Comparison of ENCODE assay signal across 18 cellular contexts in the genomic region with DNA sequence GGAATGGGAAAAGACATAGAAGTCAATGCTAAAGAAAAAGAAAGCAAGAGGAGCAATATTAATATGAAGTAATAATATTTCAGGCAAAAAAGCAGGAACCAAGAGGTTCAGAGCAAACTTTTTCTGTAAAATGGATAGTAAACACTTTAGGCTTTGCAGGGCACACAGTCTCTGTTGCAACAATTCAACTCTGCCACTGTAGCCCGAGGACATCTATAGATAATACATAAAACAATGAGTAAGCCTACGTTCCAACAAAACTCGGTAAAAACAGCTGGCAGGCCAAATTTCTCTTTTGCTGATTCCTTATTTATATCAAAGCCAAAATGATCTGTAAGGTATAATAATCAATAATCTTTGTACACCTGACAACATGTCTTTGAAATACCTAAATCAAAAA. TPM values are rescaled to one million over a fixed set of nuclear protein-coding genes. Genes with fewer than 3 reads are reported as not detected.
DNase-seq lines count a peak whose midpoint lies in the region; TF ChIP-seq lines count a peak whose summit lies in the region.
"Had no signal": no experiment of that assay in that cellular context is flagged by ENCODE, and none has a peak within 500 bp of the region (broad histone marks: within the 10 kb centered on the region; RNA-seq: fewer than 3 reads in every experiment).

No MANE protein-coding gene starts in this region.

- TF ChIP-seq CTCF in foreskin fibroblast (IDR thresholded peaks at IDR 0.05; ENCODE audit: low read depth, low read length), result no peak

- H3K9me3 ChIP-seq in subcutaneous abdominal adipose tissue (ENCODE audit: control insufficient read depth in 5 of 5, low read length in 5 of 5), result peaks cover 0 to 11% (median 9%) of the 10 kb centered on the region in 5 donors
- H3K9me3 ChIP-seq: gastrocnemius medialis had no signal

- H3K4me1 ChIP-seq in subcutaneous abdominal adipose tissue (ENCODE audit: control insufficient read depth in 5 of 5, insufficient read depth in 5 of 5, low read length in 5 of 5), result peaks cover 17 to 86% (median 85%) of the 10 kb centered on the region in 5 donors

- H3K9ac ChIP-seq in subcutaneous abdominal adipose tissue (ENCODE audit: low read length in 5 of 5), result no peak overlapping the region

- H3K27me3 ChIP-seq in subcutaneous abdominal adipose tissue (ENCODE audit: control insufficient read depth in 5 of 5, insufficient read depth in 4 of 5, low read length in 5 of 5), result no peaks in the 10 kb centered on the region
- H3K27me3 ChIP-seq: body of pancreas, gastrocnemius medialis, uterus had no signal

- H3K4me3 ChIP-seq in foreskin fibroblast (ENCODE audit: low read depth in 1 of 2, low read length in 2 of 2) (no peak overlapping the region), subcutaneous abdominal adipose tissue (ENCODE audit: low read depth in 1 of 5, low read length in 5 of 5) (no peak overlapping the region)
- H3K4me3 ChIP-seq: body of pancreas, gastrocnemius medialis, psoas muscle, uterus had no signal

- H3K27ac ChIP-seq in subcutaneous abdominal adipose tissue (ENCODE audit: low read depth, low read length), result peak overlapping the region; percentile 48
- H3K27ac ChIP-seq: gastrocnemius medialis, psoas muscle, uterus had no signal

- DNase-seq in ELR (ENCODE audit: low read depth) (peak; percentile 53), RPMI7951 (ENCODE audit: low read depth) (peak; percentile 41), foreskin fibroblast (peak; percentile 39 to 77), GM19240 (ENCODE audit: insufficient read length, low spot score) (no peak), iPS-NIHi7 (ENCODE audit: extremely low spot score) (no peak), NCI-H1105 treated with DMSO at 0.1 percent for 48 hours (lab: John Stamatoyannopoulos, UW) (no peak)
- DNase-seq: activated CD8-positive, alpha-beta T cell treated with anti-CD3 and anti-CD28 coated beads for 36 hours; activated effector memory CD4-positive, alpha-beta T cell treated with Interleukin-2 at 50 U/mL for 16 hours; body of pancreas; effector CD4-positive, alpha-beta T cell; gastrocnemius medialis; islet precursor cell; KBM-7; NCI-H146; NCI-H510A; psoas muscle; uterus had no signal

- H3K36me3 ChIP-seq in subcutaneous abdominal adipose tissue (ENCODE audit: control insufficient read depth in 5 of 5, insufficient read depth in 5 of 5, low read length in 5 of 5), result peaks cover 0 to 7% (median 3%) of the 10 kb centered on the region in 5 donors
- H3K36me3 ChIP-seq: gastrocnemius medialis, uterus had no signal

RNA-seq across cellular contexts. Expression of a gene that starts 56.8 kb away (rescaled TPM):
- total RNA-seq in RPMI7951 (2014; rRNA removed; shearing (Covaris generic)), result 2.0 and 2.7 TPM in 2 replicates

Comparison
In these comparisons a context has a peak if more than half of its experiments do, and no peak if none do; other contexts are left out.
1. DNase-seq: peak in ELR (single experiment), RPMI7951 (single experiment) and foreskin fibroblast (2 of 2); none in GM19240 (single experiment), iPS-NIHi7 (single experiment) and NCI-H1105 treated with DMSO at 0.1 percent for 48 hours (single experiment).